Comparison of ENCODE assay signal across 19 cellular contexts in genomic region chr4:8470451-8471024, GRCh38. TPM values are rescaled to one million over a fixed set of nuclear protein-coding genes. Genes with fewer than 3 reads are reported as not detected.
A peak's percentile ranks its signal among the peaks of the same experiment; 100 is the strongest.
DNase-seq lines count a peak whose midpoint lies in the region; ATAC-seq, FAIRE-seq and TF ChIP-seq lines count a peak whose summit lies in the region.
"Had no signal": no experiment of that assay in that cellular context is flagged by ENCODE, and none has a peak within 500 bp of the region (broad histone marks: within the 10 kb centered on the region; RNA-seq: fewer than 3 reads in every experiment).

No MANE protein-coding gene starts in this region.

- H3K36me3 ChIP-seq in GM23338 (ENCODE audit: insufficient read depth) (no peaks in the 10 kb centered on the region; the same call in 1 of the 2 replicates), K562 (ENCODE audit: control insufficient read depth, insufficient read depth, low read length) (peaks cover 44% of the 10 kb centered on the region; the same call in 2 of the 3 replicates), vagina (peaks cover 0 to 24% of the 10 kb centered on the region in 2 donors)

- TF ChIP-seq CTCF in GM23338 (conservative IDR thresholded peaks at IDR 0.05; ENCODE audit: low read depth in 2 of 2): no peak
- no peak for TF ChIP-seq CTCF in K562 (IDR thresholded peaks at IDR 0.05 in 2 of 3, conservative IDR thresholded peaks at IDR 0.05 in 1 of 3; ENCODE audit: insufficient read depth in 2 of 3, low read depth in 1 of 3, low read length in 3 of 3)
- TF ChIP-seq CTCF in nephron (IDR thresholded peaks at IDR 0.05; ENCODE audit: unreplicated experiment in 3 of 3): no peak
- no peak for TF ChIP-seq CTCF in vagina (IDR thresholded peaks at IDR 0.05)
- no peak for TF ChIP-seq CTCF in type B pancreatic cell (conservative IDR thresholded peaks at IDR 0.05)

- peaks cover 8% of the 10 kb centered on the region for H3K27me3 Mint-ChIP-seq in GM23338 (ENCODE audit: insufficient read depth, low read depth, poor library complexity)
- peaks cover 4% of the 10 kb centered on the region for H3K27me3 Mint-ChIP-seq in nephron (ENCODE audit: low read depth)
- H3K27me3 Mint-ChIP-seq in type B pancreatic cell: no peaks in the 10 kb centered on the region

- no peak for TF ChIP-seq EP300 in K562 (IDR thresholded peaks at IDR 0.05; ENCODE audit: low read length)

- H3K27me3 ChIP-seq in GM23338 (ENCODE audit: insufficient read depth) (no peaks in the 10 kb centered on the region), K562 (ENCODE audit: control insufficient read depth in 2 of 2, insufficient read depth in 2 of 2, low read length in 2 of 2) (no peaks in the 10 kb centered on the region), vagina (no peaks in the 10 kb centered on the region)

- peaks cover 9% of the 10 kb centered on the region for H3K4me1 Mint-ChIP-seq in GM23338
- H3K4me1 Mint-ChIP-seq in nephron: peaks cover 27% of the 10 kb centered on the region
- H3K4me1 Mint-ChIP-seq in stimulated activated effector memory CD8-positive, alpha-beta T cell treated with anti-CD3 and anti-CD28 coated beads, Interleukin-12 subunit alpha, Interleukin-12 subunit beta, amount 100 ng/mL, for 72 hours: no peaks in the 10 kb centered on the region
- H3K4me1 Mint-ChIP-seq in type B pancreatic cell (ENCODE audit: unreplicated experiment): peaks cover 7% of the 10 kb centered on the region

- in situ Hi-C loops in K562 (cut with MboI): no loop called here

- no peak for TF ChIP-seq RAD21 in K562 (CRISPR knock-in tag; conservative IDR thresholded peaks at IDR 0.05 in 1 of 2, IDR thresholded peaks at IDR 0.05 in 1 of 2)

- no peaks in the 10 kb centered on the region for H3K9me3 Mint-ChIP-seq in GM23338
- no peaks in the 10 kb centered on the region for H3K9me3 Mint-ChIP-seq in nephron
- H3K9me3 Mint-ChIP-seq in stimulated activated effector memory CD8-positive, alpha-beta T cell treated with anti-CD3 and anti-CD28 coated beads, Interleukin-12 subunit alpha, Interleukin-12 subunit beta, amount 100 ng/mL, for 72 hours: no peaks in the 10 kb centered on the region
- H3K9me3 Mint-ChIP-seq in type B pancreatic cell: no peaks in the 10 kb centered on the region
- H3K9me3 Mint-ChIP-seq: CD8-positive, alpha-beta T cell had no signal

- TF ChIP-seq POLR2A in K562 (conservative IDR thresholded peaks at IDR 0.05) (no peak), vagina (IDR thresholded peaks at IDR 0.05) (no peak)

- POLR2A ChIA-PET in K562 (lab: Yijun Ruan, JAX): interaction anchor here (0.6 to 1.7 kb wide), 5 partner anchors 16 to 209 kb away, joined by 3 to 6 read pairs (median 3); partner anchors contain the start of gene CPZ

- DNase-seq in GM23338 (ENCODE audit: low spot score) (no peak), K562 (ENCODE audit: extremely low read depth in 1 of 4, low spot score in 3 of 4) (no peak), vagina (ENCODE audit: extremely low spot score in 2 of 2) (no peak), type B pancreatic cell (ENCODE audit: extremely low spot score, unreplicated experiment) (no peak)
- no peak for DNase-seq in NK-92 treated with Interleukin-12 subunit alpha and Interleukin-12 subunit beta, amount 100 ng/mL, for 24 hours (lab: John Stamatoyannopoulos, UW)
- no peak for DNase-seq in stimulated activated effector memory CD8-positive, alpha-beta T cell treated with anti-CD3 and anti-CD28 coated beads, Interleukin-12 subunit alpha, Interleukin-12 subunit beta, amount 100 ng/mL, for 72 hours (ENCODE audit: low spot score in 2 of 2)
- DNase-seq: CD8-positive, alpha-beta T cell; DMS53; GDM1; GM23248; Kasumi-1; NCI-H1417; NCI-H1694 treated with DMSO at 0.1 percent for 48 hours; NCI-H2081 treated with DMSO at 0.1 percent for 48 hours; NCI-H446 treated with DMSO at 0.1 percent for 48 hours; NCI-H526 treated with DMSO at 0.1 percent for 48 hours; Right ventricle myocardium superior had no signal

- H3K27ac Mint-ChIP-seq in GM23338 (peak overlapping the region; percentile 33; the same call in 1 of the 2 replicates), nephron (peak overlapping the region in 2 of 3 experiments; percentile 9 to 68), type B pancreatic cell (no peak overlapping the region)
- no peak overlapping the region for H3K27ac Mint-ChIP-seq in stimulated activated effector memory CD8-positive, alpha-beta T cell treated with anti-CD3 and anti-CD28 coated beads, Interleukin-12 subunit alpha, Interleukin-12 subunit beta, amount 100 ng/mL, for 72 hours
- H3K27ac Mint-ChIP-seq: CD8-positive, alpha-beta T cell had no signal

- CTCF ChIA-PET in K562 (lab: Yijun Ruan, JAX; ENCODE audit: low intra/inter-chr PET ratio): no interaction called here

- FAIRE-seq in K562 (lab: Jason Lieb, UNC): no peak

- no peaks in the 10 kb centered on the region; the same call in 1 of the 2 replicates for H4K20me1 ChIP-seq in GM23338 (replicated peaks; ENCODE audit: insufficient read depth)
- 0 out of 2 replicates have a peak, but pooled peaks cover 3% of the 10 kb centered on the region for H4K20me1 ChIP-seq in K562 (replicated peaks; ENCODE audit: control insufficient read depth, insufficient read depth, low read length)

- no peak overlapping the region for H3K4me3 Mint-ChIP-seq in GM23338
- H3K4me3 Mint-ChIP-seq in nephron: no peak overlapping the region
- no peak overlapping the region for H3K4me3 Mint-ChIP-seq in stimulated activated effector memory CD8-positive, alpha-beta T cell treated with anti-CD3 and anti-CD28 coated beads, Interleukin-12 subunit alpha, Interleukin-12 subunit beta, amount 100 ng/mL, for 72 hours
- no peak overlapping the region for H3K4me3 Mint-ChIP-seq in type B pancreatic cell
- H3K4me3 Mint-ChIP-seq: CD8-positive, alpha-beta T cell had no signal

- H3F3A ChIP-seq in GM23338 (replicated peaks; ENCODE audit: low read depth): no peaks in the 10 kb centered on the region; the same call in 1 of the 2 replicates

- H3K4me1 ChIP-seq in GM23338 (ENCODE audit: insufficient read depth) (no peaks in the 10 kb centered on the region), K562 (replicated peaks in 1 of 2; ENCODE audit: control insufficient read depth in 2 of 2, insufficient read depth in 2 of 2, low read length in 2 of 2) (peaks cover 0 to 36% of the 10 kb centered on the region in 2 experiments; a peak in 4 of 5 replicates), vagina (peaks cover 31% of the 10 kb centered on the region)

- no peaks in the 10 kb centered on the region for H3K9me1 ChIP-seq in K562 (ENCODE audit: control insufficient read depth, insufficient read depth, low read length)

- H3K9me2 ChIP-seq in GM23338 (ENCODE audit: insufficient read depth): no peaks in the 10 kb centered on the region

- peaks cover 32% of the 10 kb centered on the region for H3K36me3 Mint-ChIP-seq in GM23338 (ENCODE audit: low read depth)
- H3K36me3 Mint-ChIP-seq in nephron (ENCODE audit: low read depth): peaks cover 22% of the 10 kb centered on the region
- peaks cover 55% of the 10 kb centered on the region for H3K36me3 Mint-ChIP-seq in stimulated activated effector memory CD8-positive, alpha-beta T cell treated with anti-CD3 and anti-CD28 coated beads, Interleukin-12 subunit alpha, Interleukin-12 subunit beta, amount 100 ng/mL, for 72 hours
- peaks cover under 1% of the 10 kb centered on the region for H3K36me3 Mint-ChIP-seq in type B pancreatic cell

- no peak overlapping the region for H3K4me2 ChIP-seq in GM23338
- H3K4me2 ChIP-seq in K562 (ENCODE audit: insufficient read depth, low read length): no peak overlapping the region

- no peak overlapping the region for H3K9ac ChIP-seq in K562 (ENCODE audit: insufficient read depth in 1 of 2, low read depth in 2 of 2, low read length in 2 of 2)
- H3K9ac ChIP-seq: GM23248 had no signal

- no TSS peak for BruUV-seq in K562 (replicated peaks; lab: Mats Ljungman, UMichigan)

- H3K9me3 ChIP-seq in K562 (replicated peaks; ENCODE audit: control insufficient read depth, insufficient read depth, low read depth, low read length) (no peaks in the 10 kb centered on the region), vagina (no peaks in the 10 kb centered on the region)

- no peak overlapping the region for H3K4me3 ChIP-seq in GM23338
- no peak overlapping the region for H3K4me3 ChIP-seq in K562
- no peak overlapping the region for H3K4me3 ChIP-seq in vagina
- H3K4me3 ChIP-seq: GM23248 had no signal

- H3K79me2 ChIP-seq in GM23338 (replicated peaks; ENCODE audit: insufficient read depth) (no peaks in the 10 kb centered on the region), K562 (ENCODE audit: control insufficient read depth, insufficient read depth, low read length) (no peaks in the 10 kb centered on the region)

- no peak overlapping the region for H2AFZ ChIP-seq in GM23338
- no peak overlapping the region for H2AFZ ChIP-seq in K562 (ENCODE audit: low read depth, low read length)
- H2AFZ ChIP-seq: GM23248 had no signal

- ATAC-seq in GM23338 (no peak), K562 (no peak)
- no peak for ATAC-seq in stimulated activated effector memory CD8-positive, alpha-beta T cell treated with anti-CD3 and anti-CD28 coated beads, Interleukin-12 subunit alpha, Interleukin-12 subunit beta, amount 100 ng/mL, for 72 hours
- ATAC-seq: CD8-positive, alpha-beta T cell; HCT116 had no signal

- intact Hi-C loops in K562 (cut with micrococcal nuclease): no loop called here
- intact Hi-C loops in vagina (cut with DNase I): no loop called here

- WGBS in K562 (ENCODE audit: insufficient coverage, low coverage, missing lambda C conversion rate): 91% methylated on average over 12 of the region's 14 CpGs

- H3K27ac ChIP-seq in GM23338 (ENCODE audit: low read depth) (no peak overlapping the region; the same call in 1 of the 2 replicates), K562 (ENCODE audit: extremely low read depth, low read depth, low read length) (no peak overlapping the region), vagina (peak overlapping the region; percentile 71)
- H3K27ac ChIP-seq: GM23248 had no signal

RNA-seq across cellular contexts. Expression of gene TRMT44, which starts 30.0 kb away (rescaled TPM):
- total RNA-seq in GM23338 (2014; rRNA removed; shearing (Covaris generic)): 36.7 and 49.8 TPM in 2 replicates
- 10.3 TPM in 2 replicates for polyA plus RNA-seq in GM23338 (2016; fragmentation: Nextera tagmentation; extraction: Ambion mirVana)
- total RNA-seq in K562 (2011; cell fraction: chromatin; rRNA removed; ENCODE audit: low replicate concordance): 60.3 and 88.6 TPM in 2 replicates
- total RNA-seq in K562 (2011; cell fraction: nucleolus; rRNA removed): 53.0 and 57.5 TPM in 2 replicates
- 31.6 and 38.6 TPM in 2 replicates for total RNA-seq in K562 (2011; cell fraction: nucleoplasm; rRNA removed)
- total RNA-seq in K562 (2014; rRNA removed): 14.1 and 15.6 TPM in 2 replicates
- total RNA-seq in K562 (2014; rRNA removed; fragmentation: Illumina TruSeq; extraction: Trizol): 8.6 and 10.0 TPM in 2 replicates
- total RNA-seq in K562 (2015; rRNA removed; fragmentation: Illumina TruSeq; extraction: Trizol): 10.2 and 10.3 TPM in 2 replicates
- 17.3 and 18.6 TPM in 2 replicates for total RNA-seq in K562 (2021)
- polyA plus RNA-seq in K562 (2011; rRNA removed): 8.9 and 9.6 TPM in 2 replicates
- 5.5 and 9.9 TPM in 2 replicates for polyA plus RNA-seq in K562 (2011; cell fraction: cytosol; rRNA removed)
- polyA plus RNA-seq in K562 (2011; cell fraction: nucleus; rRNA removed): 32.2 and 44.8 TPM in 2 replicates
- 8.3 and 13.2 TPM in 2 replicates for polyA plus RNA-seq in K562 (2012)
- polyA plus RNA-seq in K562 (2014; fragmentation: Illumina TruSeq; extraction: Trizol): 7.8 and 8.7 TPM in 2 replicates
- polyA plus RNA-seq in K562 (2014; fragmentation: Nextera tagmentation; extraction: Ambion mirVana): 1 to 10 TPM; 1.2 to 2.1 TPM
- 12.5 and 13.2 TPM in 2 replicates for polyA plus RNA-seq in K562 (2014; rRNA removed)
- 14.7 and 16.1 TPM in 2 replicates for polyA minus RNA-seq in K562 (2011; rRNA and poly(A)+ RNA removed)
- polyA minus RNA-seq in K562 (2011; cell fraction: cytosol; rRNA and poly(A)+ RNA removed): 6.1 and 11.1 TPM in 2 replicates
- polyA minus RNA-seq in K562 (2011; cell fraction: nucleus; rRNA and poly(A)+ RNA removed): 35.5 and 48.8 TPM in 2 replicates
- 19.2 TPM for total RNA-seq in vagina
- total RNA-seq in type B pancreatic cell (ENCODE audit: low replicate concordance): 32.3 and 33.5 TPM in 2 replicates

RNA-seq across cellular contexts. Expression of gene ACOX3, which starts 30.0 kb away (rescaled TPM):
- total RNA-seq in GM23338 (2014; rRNA removed; shearing (Covaris generic)): 14.9 and 17.2 TPM in 2 replicates
- polyA plus RNA-seq in GM23338 (2016; fragmentation: Nextera tagmentation; extraction: Ambion mirVana) (4.8 and 6.4 TPM in 2 replicates), K562 (2011; rRNA removed) (2.3 and 2.9 TPM in 2 replicates), K562 (2014; fragmentation: Illumina TruSeq; extraction: Trizol) (4.0 and 4.4 TPM in 2 replicates), K562 (2014; fragmentation: Nextera tagmentation; extraction: Ambion mirVana) (1 to 10 TPM in 1 of 2 experiments, under 1 TPM in 1; 0.68 to 1.0 TPM), K562 (2014; rRNA removed) (3.0 and 4.9 TPM in 2 replicates)
- total RNA-seq in K562 (2011; cell fraction: chromatin; rRNA removed; ENCODE audit: low replicate concordance): 8.4 and 18.6 TPM in 2 replicates
- total RNA-seq in K562 (2011; cell fraction: nucleolus; rRNA removed): 5.9 and 8.7 TPM in 2 replicates
- 5.9 and 9.8 TPM in 2 replicates for total RNA-seq in K562 (2011; cell fraction: nucleoplasm; rRNA removed)
- total RNA-seq in K562 (2014; rRNA removed) (4.9 and 5.1 TPM in 2 replicates), K562 (2014; rRNA removed; fragmentation: Illumina TruSeq; extraction: Trizol) (3.7 and 3.8 TPM in 2 replicates), K562 (2015; rRNA removed; fragmentation: Illumina TruSeq; extraction: Trizol) (3.8 and 4.6 TPM in 2 replicates), K562 (2021) (5.9 and 7.3 TPM in 2 replicates), vagina (46.9 TPM), type B pancreatic cell (ENCODE audit: low replicate concordance) (34.0 and 43.8 TPM in 2 replicates)
- polyA plus RNA-seq in K562 (2011; cell fraction: cytosol; rRNA removed): 2.6 and 3.3 TPM in 2 replicates
- polyA plus RNA-seq in K562 (2011; cell fraction: nucleus; rRNA removed): 6.1 and 6.5 TPM in 2 replicates
- polyA plus RNA-seq in K562 (2012): 5.1 and 9.2 TPM in 2 replicates
- polyA minus RNA-seq in K562 (2011; rRNA and poly(A)+ RNA removed): 3.9 and 5.0 TPM in 2 replicates
- 1.5 and 4.6 TPM in 2 replicates for polyA minus RNA-seq in K562 (2011; cell fraction: cytosol; rRNA and poly(A)+ RNA removed)
- polyA minus RNA-seq in K562 (2011; cell fraction: nucleus; rRNA and poly(A)+ RNA removed): 3.5 and 4.8 TPM in 2 replicates

Comparison
In these comparisons a context has a peak if more than half of its experiments do, and no peak if none do; other contexts are left out.
1. H3K27ac Mint-ChIP-seq: peak in GM23338 (single experiment) and nephron (2 of 3); none in stimulated activated effector memory CD8-positive, alpha-beta T cell treated with anti-CD3 and anti-CD28 coated beads, Interleukin-12 subunit alpha, Interleukin-12 subunit beta, amount 100 ng/mL, for 72 hours (single experiment) and type B pancreatic cell (single experiment).